Comparison of ENCODE assay signal across 8 cellular contexts in genomic region chrX:37746268-37746931, GRCh38. TPM values are rescaled to one million over a fixed set of nuclear protein-coding genes. Genes with fewer than 3 reads are reported as not detected.
DNase-seq lines count a peak whose midpoint lies in the region; ATAC-seq and TF ChIP-seq lines count a peak whose summit lies in the region.

No MANE protein-coding gene starts in this region.

- TF ChIP-seq CTCF in Calu3 (IDR thresholded peaks at IDR 0.05; ENCODE audit: unreplicated experiment) (no peak), osteocyte (IDR thresholded peaks at IDR 0.05) (no peak)

- DNase-seq in Calu3, result peak; percentile 7
- DNase-seq in UCSD-AML1 (lab: John Stamatoyannopoulos, UW; ENCODE audit: unreplicated experiment), result peak; percentile 13
- DNase-seq in stimulated activated CD8-positive, alpha-beta memory T cell treated with anti-CD3 and anti-CD28 coated beads, Interleukin-4, amount 100 ng/mL, for 48 hours, result peak; percentile 45
- no peak for DNase-seq in OCI-M2 (lab: John Stamatoyannopoulos, UW; ENCODE audit: unreplicated experiment)
- DNase-seq in osteocyte (ENCODE audit: extremely low spot score, unreplicated experiment), result no peak
- DNase-seq in NCI-H1694 treated with DMSO at 0.1 percent for 48 hours (lab: John Stamatoyannopoulos, UW), result no peak

- peak; percentile 90 for ATAC-seq in GM19351 (IDR thresholded peaks at IDR 0.05; ENCODE audit: unreplicated experiment)
- ATAC-seq in HG03159 (IDR thresholded peaks at IDR 0.05; ENCODE audit: unreplicated experiment), result peak; percentile 86

- no TSS peak for BruUV-seq in Calu3 (replicated peaks; lab: Mats Ljungman, UMichigan)

- H3K4me3 Mint-ChIP-seq in Calu3 (ENCODE audit: low read depth, unreplicated experiment), result no peak overlapping the region
- no peak overlapping the region for H3K4me3 Mint-ChIP-seq in osteocyte (ENCODE audit: unreplicated experiment)

- CTCF ChIA-PET in Calu3 (lab: Charles Lee), result interaction anchor here (2.3 kb wide), 1 partner anchor 79 kb away, joined by 23 read pairs; no protein-coding TSS in a partner anchor

- H3K9me3 Mint-ChIP-seq in Calu3 (ENCODE audit: low read depth, unreplicated experiment) (no peaks in the 10 kb centered on the region), osteocyte (ENCODE audit: unreplicated experiment) (peaks cover 3% of the 10 kb centered on the region)

- intact Hi-C loops in Calu3 (cut with micrococcal nuclease; ENCODE audit: unreplicated experiment), result loop anchor here (5.0 kb wide), 1 partner anchor 161 kb away; no protein-coding TSS in a partner anchor

- H3K27ac Mint-ChIP-seq in Calu3 (ENCODE audit: unreplicated experiment) (no peak overlapping the region), osteocyte (ENCODE audit: unreplicated experiment) (no peak overlapping the region)

- H3K36me3 Mint-ChIP-seq in Calu3 (ENCODE audit: insufficient read depth, unreplicated experiment), result peaks cover 6% of the 10 kb centered on the region
- H3K36me3 Mint-ChIP-seq in osteocyte (ENCODE audit: unreplicated experiment), result no peaks in the 10 kb centered on the region

- H3K4me1 Mint-ChIP-seq in Calu3 (ENCODE audit: low read depth, unreplicated experiment) (peaks cover 17% of the 10 kb centered on the region), osteocyte (ENCODE audit: unreplicated experiment) (peaks cover 2% of the 10 kb centered on the region)

- H3K27me3 Mint-ChIP-seq in Calu3 (ENCODE audit: unreplicated experiment), result no peaks in the 10 kb centered on the region
- peaks cover 15% of the 10 kb centered on the region for H3K27me3 Mint-ChIP-seq in osteocyte (ENCODE audit: unreplicated experiment)

RNA-seq across cellular contexts. Expression of gene CYBB, which starts 33.5 kb away (rescaled TPM):
- 1.8 and 2.1 TPM in 2 replicates for total RNA-seq in Calu3 (2022)
- total RNA-seq in osteocyte, result not detected in 2 replicates

Comparison
In these comparisons a context has a peak if more than half of its experiments do, and no peak if none do; other contexts are left out.
1. DNase-seq: peak in Calu3 (single experiment), UCSD-AML1 (single experiment) and stimulated activated CD8-positive, alpha-beta memory T cell treated with anti-CD3 and anti-CD28 coated beads, Interleukin-4, amount 100 ng/mL, for 48 hours (single experiment); none in OCI-M2 (single experiment), osteocyte (single experiment) and NCI-H1694 treated with DMSO at 0.1 percent for 48 hours (single experiment).